ENCODE assay signal across 8 cellular contexts in genomic region chr1:11982010-11982392, GRCh38. TPM values are rescaled to one million over a fixed set of nuclear protein-coding genes. Genes with fewer than 3 reads are reported as not detected.
DNase-seq lines count a peak whose midpoint lies in the region; ATAC-seq, FAIRE-seq and TF ChIP-seq lines count a peak whose summit lies in the region.

No MANE protein-coding gene starts in this region.

- no peak for FAIRE-seq in bronchial epithelial cell (lab: Jason Lieb, UNC)

- peak overlapping the region; percentile 88; the same call in 1 of the 2 replicates for H3K4me2 ChIP-seq in DND-41 (ENCODE audit: insufficient read depth, low read length)

- no peak for TF ChIP-seq POLR2A in vagina (IDR thresholded peaks at IDR 0.05)

- no peaks in the 10 kb centered on the region for H3K9me3 Mint-ChIP-seq in neural crest cell

- intact Hi-C loops in vagina (cut with DNase I) = no loop called here

- H3K9me3 ChIP-seq in DND-41 (ENCODE audit: insufficient read depth, low read length, severe bottlenecking) (no peaks in the 10 kb centered on the region), vagina (no peaks in the 10 kb centered on the region)

- peak overlapping the region; percentile 95 for H3K4me3 Mint-ChIP-seq in neural crest cell

- DNase-seq in DND-41 (no peak), LNCaP clone FGC (ENCODE audit: low read depth) (no peak), bronchial epithelial cell (ENCODE audit: low read depth) (no peak), neural crest cell (ENCODE audit: low read depth, low spot score) (no peak), activated gamma-delta T cell (lab: John Stamatoyannopoulos, UW) (no peak), NCI-H446 treated with DMSO at 0.1 percent for 48 hours (lab: John Stamatoyannopoulos, UW) (no peak), vagina (ENCODE audit: extremely low spot score in 2 of 2) (no peak)

- H3K4me3 ChIP-seq in DND-41 (ENCODE audit: low read depth in 1 of 2, low read length in 2 of 2) (no peak overlapping the region), LNCaP clone FGC (ENCODE audit: low read depth, low read length) (no peak overlapping the region), bronchial epithelial cell (ENCODE audit: low read depth, low read length) (peak overlapping the region; percentile 5), vagina (no peak overlapping the region)

- no peak overlapping the region for H3K9ac ChIP-seq in DND-41 (ENCODE audit: low read depth, low read length)

- H3K4me1 ChIP-seq in DND-41 (ENCODE audit: insufficient read depth, low read length) = peaks cover 44% of the 10 kb centered on the region
- H3K4me1 ChIP-seq in vagina = peaks cover 54% of the 10 kb centered on the region

- H3K27me3 ChIP-seq in DND-41 (ENCODE audit: insufficient read depth, low read length, poor library complexity) (no peaks in the 10 kb centered on the region), bronchial epithelial cell (ENCODE audit: control insufficient read depth, insufficient read depth, low read length) (no peaks in the 10 kb centered on the region), vagina (no peaks in the 10 kb centered on the region)

- no peaks in the 10 kb centered on the region for H3K27me3 Mint-ChIP-seq in neural crest cell (ENCODE audit: low read depth)

- peaks cover 65% of the 10 kb centered on the region for H3K79me2 ChIP-seq in DND-41 (ENCODE audit: insufficient read depth, low read length)

- peaks cover 2% of the 10 kb centered on the region for H3K36me3 Mint-ChIP-seq in neural crest cell (ENCODE audit: low read depth)

- H4K20me1 ChIP-seq in DND-41 (ENCODE audit: insufficient read depth, low read length) = peaks cover 23% of the 10 kb centered on the region

- peaks cover 50% of the 10 kb centered on the region for H3K36me3 ChIP-seq in DND-41 (ENCODE audit: insufficient read depth, low read length)
- peaks cover 20% of the 10 kb centered on the region for H3K36me3 ChIP-seq in bronchial epithelial cell (ENCODE audit: control insufficient read depth, insufficient read depth, low read length)
- H3K36me3 ChIP-seq in vagina = peaks cover 0 to 31% of the 10 kb centered on the region in 2 donors

- peaks cover 24% of the 10 kb centered on the region for H3K4me1 Mint-ChIP-seq in neural crest cell

- H3K27ac Mint-ChIP-seq in neural crest cell (ENCODE audit: unreplicated experiment) = no peak overlapping the region

- ATAC-seq in DND-41 (ENCODE audit: insufficient read depth, low read depth) (no peak), HG02763 (IDR thresholded peaks at IDR 0.05; ENCODE audit: unreplicated experiment) (no peak)

- TF ChIP-seq CTCF in DND-41 (IDR thresholded peaks at IDR 0.05; ENCODE audit: borderline replicate concordance, extremely low read depth, low read length, poor library complexity, severe bottlenecking) = peak; percentile 12
- peak; percentile 34; the same call in 1 of the 2 replicates for TF ChIP-seq CTCF in LNCaP clone FGC (IDR thresholded peaks at IDR 0.05; ENCODE audit: control insufficient read depth, extremely low read depth, insufficient read depth)
- peak; percentile 61 for TF ChIP-seq CTCF in bronchial epithelial cell (IDR thresholded peaks at IDR 0.05; ENCODE audit: insufficient read depth, low read length, severe bottlenecking)
- TF ChIP-seq CTCF in neural crest cell (conservative IDR thresholded peaks at IDR 0.05) = peak; percentile 43
- no peak for TF ChIP-seq CTCF in vagina (IDR thresholded peaks at IDR 0.05)

- H2AFZ ChIP-seq in DND-41 (ENCODE audit: low read depth, low read length) = no peak overlapping the region

- no peak overlapping the region for H3K27ac ChIP-seq in DND-41 (ENCODE audit: low read length)
- no peak overlapping the region for H3K27ac ChIP-seq in vagina

RNA-seq across cellular contexts. Expression of gene MFN2, which starts 1.8 kb away (rescaled TPM):
- total RNA-seq in bronchial epithelial cell (75.3 and 83.0 TPM in 2 replicates), neural crest cell (78.9 and 80.1 TPM in 2 replicates), vagina (61.6 TPM)

RNA-seq across cellular contexts. Expression of gene MIIP, which starts 37.3 kb away (rescaled TPM):
- total RNA-seq in bronchial epithelial cell (20.7 and 33.2 TPM in 2 replicates), neural crest cell (50.1 and 50.4 TPM in 2 replicates), vagina (34.6 TPM)

RNA-seq across cellular contexts. Expression of gene PLOD1, which starts 47.5 kb away (rescaled TPM):
- total RNA-seq in bronchial epithelial cell (54.8 and 65.3 TPM in 2 replicates), neural crest cell (58.7 and 62.6 TPM in 2 replicates), vagina (42.2 TPM)

RNA-seq across cellular contexts. Expression of gene KIAA2013, which starts 55.8 kb away (rescaled TPM):
- 32.9 and 45.6 TPM in 2 replicates for total RNA-seq in bronchial epithelial cell
- 35.0 and 39.4 TPM in 2 replicates for total RNA-seq in neural crest cell
- total RNA-seq in vagina = 51.1 TPM

Comparison
In these comparisons a context has a peak if more than half of its experiments do, and no peak if none do; other contexts are left out.
1. CTCF ChIP-seq: peak in DND-41 (single experiment), LNCaP clone FGC (single experiment), bronchial epithelial cell (single experiment) and neural crest cell (single experiment); none in vagina (0 of 3).